In genomic region chr16:88706965-88707871, GRCh38 we compare ENCODE assay signal across 8 cellular contexts. TPM values are rescaled to one million over a fixed set of nuclear protein-coding genes. Genes with fewer than 3 reads are reported as not detected.
DNase-seq lines count a peak whose midpoint lies in the region; ATAC-seq, FAIRE-seq and TF ChIP-seq lines count a peak whose summit lies in the region.

No MANE protein-coding gene starts in this region.

- TF ChIP-seq POLR2A in body of pancreas (IDR thresholded peaks at IDR 0.05): no peak

- H3K27me3 ChIP-seq in A673 (replicated peaks; ENCODE audit: insufficient read depth, low read depth, low read length, poor library complexity) (no peaks in the 10 kb centered on the region), HUES64 (ENCODE audit: insufficient read depth, low read length) (no peaks in the 10 kb centered on the region), body of pancreas (no peaks in the 10 kb centered on the region)

- peak overlapping the region; percentile 78 for H3K9ac ChIP-seq in HUES64 (ENCODE audit: low read depth, low read length)

- TF ChIP-seq CTCF in A673 (conservative IDR thresholded peaks at IDR 0.05; ENCODE audit: low read depth, low read length) (no peak), body of pancreas (IDR thresholded peaks at IDR 0.05) (no peak)

- no peak for FAIRE-seq in frontal cortex (lab: Jason Lieb, UNC)

- DNase-seq in A673 (ENCODE audit: low spot score) (no peak), body of pancreas (no peak), frontal cortex (ENCODE audit: low spot score in 2 of 2) (no peak)

- H3K27ac ChIP-seq in A673 (ENCODE audit: low read depth, low read length, poor library complexity, severe bottlenecking): peak overlapping the region; percentile 76
- no peak overlapping the region for H3K27ac ChIP-seq in HUES64 (ENCODE audit: low read depth, low read length)
- H3K27ac ChIP-seq in body of pancreas: peak overlapping the region in 3 of 4 donors; percentile 42 to 89 (median 83)
- peak overlapping the region; percentile 16 for H3K27ac ChIP-seq in mesodermal cell (ENCODE audit: low read depth, low read length, severe bottlenecking)

- CTCF ChIA-PET in A673 (lab: Charles Lee): interaction anchor here (1.4 kb wide), 1 partner anchor 30 kb away, joined by 18 read pairs; no protein-coding TSS in a partner anchor

- POLR2A ChIA-PET in A673 (lab: Charles Lee; ENCODE audit: low non-redundant PET): no interaction called here

- 56% methylated on average over 16 of the region's 17 CpGs for WGBS in HUES64
- 21 to 23% methylated on average over 17 of the region's 17 CpGs for WGBS in body of pancreas, 2 donors
- WGBS in mesodermal cell (ENCODE audit: insufficient coverage in 2 of 2), 2 experiments: 54 to 71% methylated on average over 10 to 11 of the region's 17 CpGs

- intact Hi-C loops in A673 (cut with micrococcal nuclease; ENCODE audit: unreplicated experiment): no loop called here
- intact Hi-C loops in body of pancreas (cut with DNase I): no loop called here

- H3K4me1 ChIP-seq in A673 (ENCODE audit: insufficient read depth, low read length, poor library complexity, severe bottlenecking) (peaks cover 25% of the 10 kb centered on the region), HUES64 (ENCODE audit: insufficient read depth, low read length) (peaks cover 5% of the 10 kb centered on the region; the same call in 1 of the 2 replicates), body of pancreas (peaks cover 29% of the 10 kb centered on the region), mesodermal cell (ENCODE audit: control insufficient read depth, insufficient read depth, low read length, poor library complexity, severe bottlenecking) (peaks cover 25% of the 10 kb centered on the region)

- ATAC-seq in body of pancreas (no peak), GM18498 (IDR thresholded peaks at IDR 0.05; ENCODE audit: unreplicated experiment) (no peak), HG02588 (IDR thresholded peaks at IDR 0.05; ENCODE audit: unreplicated experiment) (no peak), esophagus mucosa (no peak)

- BruUV-seq in A673 (replicated peaks; lab: Mats Ljungman, UMichigan): TSS peak; percentile 70

- H3K4me3 ChIP-seq in A673 (ENCODE audit: low read depth, low read length, poor library complexity, severe bottlenecking) (peak overlapping the region; percentile 94), HUES64 (ENCODE audit: low read length) (peak overlapping the region; percentile 90), body of pancreas (peak overlapping the region; percentile 56 to 96), mesodermal cell (ENCODE audit: extremely low read depth, insufficient read depth, low read length, poor library complexity, severe bottlenecking) (peak overlapping the region; percentile 95)

- H3K36me3 ChIP-seq in A673 (ENCODE audit: insufficient read depth, low read length, poor library complexity, severe bottlenecking) (no peaks in the 10 kb centered on the region), HUES64 (ENCODE audit: insufficient read depth, low read length) (no peaks in the 10 kb centered on the region), body of pancreas (replicated peaks in 1 of 2; ENCODE audit: insufficient read depth in 1 of 2, low read depth in 2 of 2) (no peaks in the 10 kb centered on the region), mesodermal cell (ENCODE audit: control insufficient read depth, insufficient read depth, low read length) (peaks cover 18% of the 10 kb centered on the region)

- H3K9me3 ChIP-seq in A673 (ENCODE audit: low read depth, low read length, poor library complexity, severe bottlenecking) (no peaks in the 10 kb centered on the region), HUES64 (ENCODE audit: insufficient read depth, low read depth, low read length) (no peaks in the 10 kb centered on the region), body of pancreas (no peaks in the 10 kb centered on the region), mesodermal cell (ENCODE audit: control insufficient read depth, low read length) (no peaks in the 10 kb centered on the region)

RNA-seq across cellular contexts. Expression of gene CTU2, which starts 0.9 kb away (rescaled TPM):
- total RNA-seq in A673 (2021): 45.0 and 47.5 TPM in 2 replicates
- 28.4 TPM for polyA plus RNA-seq in HUES64 (2013, experiment 1 of 2)
- 20.4 TPM for polyA plus RNA-seq in HUES64 (2013, experiment 2 of 2)
- total RNA-seq in body of pancreas: 10 to 100 TPM in 1 of 2 donors, 1 to 10 TPM in 1; 5.7 to 10.2 TPM
- 21.9 TPM for polyA plus RNA-seq in mesodermal cell (2013, experiment 1 of 2)
- 16.2 TPM for polyA plus RNA-seq in mesodermal cell (2013, experiment 2 of 2)
- 14.3 TPM for total RNA-seq in esophagus mucosa
- total RNA-seq in frontal cortex: 15.1 TPM

RNA-seq across cellular contexts. Expression of gene RNF166, which starts 1.0 kb away (rescaled TPM):
- total RNA-seq in A673 (2021): 32.3 and 36.3 TPM in 2 replicates
- 21.3 TPM for polyA plus RNA-seq in HUES64 (2013, experiment 1 of 2)
- 24.0 TPM for polyA plus RNA-seq in HUES64 (2013, experiment 2 of 2)
- total RNA-seq in body of pancreas: 10 to 100 TPM; 16.6 to 27.7 TPM
- polyA plus RNA-seq in mesodermal cell (2013, experiment 1 of 2): 30.4 TPM
- 27.9 TPM for polyA plus RNA-seq in mesodermal cell (2013, experiment 2 of 2)
- 4.7 TPM for total RNA-seq in esophagus mucosa
- total RNA-seq in frontal cortex: 10.2 TPM

RNA-seq across cellular contexts. Expression of gene SNAI3, which starts 20.9 kb away (rescaled TPM):
- total RNA-seq in A673 (2021) (not detected in 2 replicates), body of pancreas (under 1 TPM in 1 of 2 donors, not detected in 1; 0.26 TPM), esophagus mucosa (0.28 TPM), frontal cortex (not detected)
- 1.5 TPM for polyA plus RNA-seq in HUES64 (2013, experiment 1 of 2)
- 2.2 TPM for polyA plus RNA-seq in HUES64 (2013, experiment 2 of 2)
- 0.55 TPM for polyA plus RNA-seq in mesodermal cell (2013, experiment 1 of 2)
- 0.40 TPM for polyA plus RNA-seq in mesodermal cell (2013, experiment 2 of 2)

RNA-seq across cellular contexts. Expression of gene MVD, which starts 44.3 kb away (rescaled TPM):
- 127 and 131 TPM in 2 replicates for total RNA-seq in A673 (2021)
- polyA plus RNA-seq in HUES64 (2013, experiment 1 of 2): 86.5 TPM
- polyA plus RNA-seq in HUES64 (2013, experiment 2 of 2): 87.2 TPM
- 10 to 100 TPM; 16.9 to 28.7 TPM for total RNA-seq in body of pancreas
- 130 TPM for polyA plus RNA-seq in mesodermal cell (2013, experiment 1 of 2)
- 117 TPM for polyA plus RNA-seq in mesodermal cell (2013, experiment 2 of 2)
- total RNA-seq in esophagus mucosa: 154 TPM
- total RNA-seq in frontal cortex: 66.0 TPM

RNA-seq across cellular contexts. Expression of gene CYBA, which starts 56.4 kb away (rescaled TPM):
- total RNA-seq in A673 (2021): 44.7 and 53.6 TPM in 2 replicates
- 66.5 TPM for polyA plus RNA-seq in HUES64 (2013, experiment 1 of 2)
- 68.3 TPM for polyA plus RNA-seq in HUES64 (2013, experiment 2 of 2)
- total RNA-seq in body of pancreas: 100 to 1,000 TPM; 126 to 177 TPM
- 151 TPM for polyA plus RNA-seq in mesodermal cell (2013, experiment 1 of 2)
- 108 TPM for polyA plus RNA-seq in mesodermal cell (2013, experiment 2 of 2)
- total RNA-seq in esophagus mucosa: 66.3 TPM
- total RNA-seq in frontal cortex: 24.9 TPM
